Comparison of ENCODE assay signal across 1 cellular context in the genomic region with DNA sequence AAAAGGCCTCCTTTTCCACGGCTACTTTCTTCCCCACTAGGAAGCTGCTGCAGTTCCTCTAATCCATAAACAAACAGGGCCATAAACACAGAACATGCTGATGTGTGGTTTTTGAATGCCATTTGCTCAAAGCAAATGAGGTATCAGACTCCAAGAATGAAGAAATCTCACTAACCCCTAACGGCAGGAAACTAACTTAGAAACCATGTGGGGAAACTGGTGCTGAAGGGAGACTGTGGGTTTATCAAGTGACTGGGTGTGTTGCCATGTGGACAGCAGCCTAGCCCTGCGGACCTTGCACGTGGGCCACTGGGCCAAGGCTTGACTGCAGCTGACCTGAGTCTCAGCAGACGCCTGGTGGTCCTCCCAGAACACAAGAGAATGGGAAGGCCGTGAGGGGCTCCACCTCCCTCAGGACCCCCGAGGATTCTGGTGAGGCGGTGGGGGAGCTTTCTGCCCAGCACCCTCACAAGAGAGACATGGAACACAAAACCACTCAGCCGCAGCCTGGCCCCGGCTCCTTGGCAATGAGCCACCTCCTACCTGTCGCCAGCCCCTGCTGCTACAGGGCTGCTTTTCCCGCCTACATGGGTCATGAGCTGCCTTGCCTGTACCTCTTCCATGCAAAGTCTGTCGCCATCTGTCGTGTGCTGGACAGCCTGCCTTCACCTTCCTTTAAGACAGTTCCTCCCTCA.
A peak's percentile ranks its signal among the peaks of the same experiment; 100 is the strongest.
TF ChIP-seq lines count a peak whose summit lies in the region.

No MANE protein-coding gene starts in this region.

TF ChIP-seq in HEK293, 187 proteins besides CTCF, POLR2A, EP300 and RAD21 (continued from another document):
- TF ChIP-seq ZNF416 (tag by site-specific recombination; IDR thresholded peaks at IDR 0.05) (no peak), GLIS1 (tag by site-specific recombination; IDR thresholded peaks at IDR 0.05) (no peak), ZFHX2 (tag by site-specific recombination; conservative IDR thresholded peaks at IDR 0.05) (peak; percentile 39; the same call in 1 of the 2 replicates), ZNF140 (tag by site-specific recombination; IDR thresholded peaks at IDR 0.05) (no peak), ZSCAN23 (tag by site-specific recombination; IDR thresholded peaks at IDR 0.05) (no peak), ZNF610 (tag by site-specific recombination; IDR thresholded peaks at IDR 0.05; ENCODE audit: borderline replicate concordance) (no peak), TRIM28 (IDR thresholded peaks at IDR 0.05; ENCODE audit: borderline replicate concordance, low read length) (no peak), ZNF324 (tag by site-specific recombination; IDR thresholded peaks at IDR 0.05) (no peak), ZEB2 (tag by site-specific recombination; IDR thresholded peaks at IDR 0.05) (no peak), ZNF426 (tag by site-specific recombination; IDR thresholded peaks at IDR 0.05) (no peak), ZNF624 (tag by site-specific recombination; IDR thresholded peaks at IDR 0.05) (no peak), EGR2 (tag by site-specific recombination; IDR thresholded peaks at IDR 0.05; ENCODE audit: low read depth) (peak; percentile 31; the same call in 1 of the 2 replicates), ZNF707 (tag by site-specific recombination; IDR thresholded peaks at IDR 0.05) (no peak), ZNF837 (tag by site-specific recombination; IDR thresholded peaks at IDR 0.05) (no peak), ZNF202 (tag by site-specific recombination; IDR thresholded peaks at IDR 0.05; ENCODE audit: borderline replicate concordance) (no peak), ZIC2 (tag by site-specific recombination; IDR thresholded peaks at IDR 0.05) (peak; percentile 81), ZNF571 (tag by site-specific recombination; IDR thresholded peaks at IDR 0.05) (no peak), ZNF654 (tag by site-specific recombination; IDR thresholded peaks at IDR 0.05; ENCODE audit: low read depth) (no peak), ZNF292 (tag by site-specific recombination; IDR thresholded peaks at IDR 0.05; ENCODE audit: borderline replicate concordance, low read depth) (no peak), SP2 (tag by site-specific recombination; IDR thresholded peaks at IDR 0.05) (no peak), ZNF660 (tag by site-specific recombination; IDR thresholded peaks at IDR 0.05) (no peak), SCRT1 (tag by site-specific recombination; IDR thresholded peaks at IDR 0.05; ENCODE audit: borderline replicate concordance) (peak; percentile 56), ZNF335 (tag by site-specific recombination; conservative IDR thresholded peaks at IDR 0.05) (no peak)
- TF ChIP-seq, protein P1, sequence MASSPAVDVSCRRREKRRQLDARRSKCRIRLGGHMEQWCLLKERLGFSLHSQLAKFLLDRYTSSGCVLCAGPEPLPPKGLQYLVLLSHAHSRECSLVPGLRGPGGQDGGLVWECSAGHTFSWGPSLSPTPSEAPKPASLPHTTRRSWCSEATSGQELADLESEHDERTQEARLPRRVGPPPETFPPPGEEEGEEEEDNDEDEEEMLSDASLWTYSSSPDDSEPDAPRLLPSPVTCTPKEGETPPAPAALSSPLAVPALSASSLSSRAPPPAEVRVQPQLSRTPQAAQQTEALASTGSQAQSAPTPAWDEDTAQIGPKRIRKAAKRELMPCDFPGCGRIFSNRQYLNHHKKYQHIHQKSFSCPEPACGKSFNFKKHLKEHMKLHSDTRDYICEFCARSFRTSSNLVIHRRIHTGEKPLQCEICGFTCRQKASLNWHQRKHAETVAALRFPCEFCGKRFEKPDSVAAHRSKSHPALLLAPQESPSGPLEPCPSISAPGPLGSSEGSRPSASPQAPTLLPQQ (tag by site-specific recombination; IDR thresholded peaks at IDR 0.05): no peak
- TF ChIP-seq, protein P2, sequence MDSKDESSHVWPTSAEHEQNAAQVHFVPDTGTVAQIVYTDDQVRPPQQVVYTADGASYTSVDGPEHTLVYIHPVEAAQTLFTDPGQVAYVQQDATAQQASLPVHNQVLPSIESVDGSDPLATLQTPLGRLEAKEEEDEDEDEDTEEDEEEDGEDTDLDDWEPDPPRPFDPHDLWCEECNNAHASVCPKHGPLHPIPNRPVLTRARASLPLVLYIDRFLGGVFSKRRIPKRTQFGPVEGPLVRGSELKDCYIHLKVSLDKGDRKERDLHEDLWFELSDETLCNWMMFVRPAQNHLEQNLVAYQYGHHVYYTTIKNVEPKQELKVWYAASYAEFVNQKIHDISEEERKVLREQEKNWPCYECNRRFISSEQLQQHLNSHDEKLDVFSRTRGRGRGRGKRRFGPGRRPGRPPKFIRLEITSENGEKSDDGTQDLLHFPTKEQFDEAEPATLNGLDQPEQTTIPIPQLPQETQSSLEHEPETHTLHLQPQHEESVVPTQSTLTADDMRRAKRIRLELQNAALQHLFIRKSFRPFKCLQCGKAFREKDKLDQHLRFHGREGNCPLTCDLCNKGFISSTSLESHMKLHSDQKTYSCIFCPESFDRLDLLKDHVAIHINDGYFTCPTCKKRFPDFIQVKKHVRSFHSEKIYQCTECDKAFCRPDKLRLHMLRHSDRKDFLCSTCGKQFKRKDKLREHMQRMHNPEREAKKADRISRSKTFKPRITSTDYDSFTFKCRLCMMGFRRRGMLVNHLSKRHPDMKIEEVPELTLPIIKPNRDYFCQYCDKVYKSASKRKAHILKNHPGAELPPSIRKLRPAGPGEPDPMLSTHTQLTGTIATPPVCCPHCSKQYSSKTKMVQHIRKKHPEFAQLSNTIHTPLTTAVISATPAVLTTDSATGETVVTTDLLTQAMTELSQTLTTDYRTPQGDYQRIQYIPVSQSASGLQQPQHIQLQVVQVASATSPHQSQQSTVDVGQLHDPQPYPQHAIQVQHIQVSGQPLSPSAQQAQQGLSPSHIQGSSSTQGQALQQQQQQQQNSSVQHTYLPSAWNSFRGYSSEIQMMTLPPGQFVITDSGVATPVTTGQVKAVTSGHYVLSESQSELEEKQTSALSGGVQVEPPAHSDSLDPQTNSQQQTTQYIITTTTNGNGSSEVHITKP (tag by site-specific recombination; IDR thresholded peaks at IDR 0.05): no peak
- TF ChIP-seq, protein P3, sequence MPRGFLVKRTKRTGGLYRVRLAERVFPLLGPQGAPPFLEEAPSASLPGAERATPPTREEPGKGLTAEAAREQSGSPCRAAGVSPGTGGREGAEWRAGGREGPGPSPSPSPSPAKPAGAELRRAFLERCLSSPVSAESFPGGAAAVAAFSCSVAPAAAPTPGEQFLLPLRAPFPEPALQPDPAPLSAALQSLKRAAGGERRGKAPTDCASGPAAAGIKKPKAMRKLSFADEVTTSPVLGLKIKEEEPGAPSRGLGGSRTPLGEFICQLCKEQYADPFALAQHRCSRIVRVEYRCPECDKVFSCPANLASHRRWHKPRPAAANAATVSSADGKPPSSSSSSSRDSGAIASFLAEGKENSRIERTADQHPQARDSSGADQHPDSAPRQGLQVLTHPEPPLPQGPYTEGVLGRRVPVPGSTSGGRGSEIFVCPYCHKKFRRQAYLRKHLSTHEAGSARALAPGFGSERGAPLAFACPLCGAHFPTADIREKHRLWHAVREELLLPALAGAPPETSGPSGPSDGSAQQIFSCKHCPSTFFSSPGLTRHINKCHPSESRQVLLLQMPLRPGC (tag by site-specific recombination; IDR thresholded peaks at IDR 0.05): no peak
